In the genomic region with DNA sequence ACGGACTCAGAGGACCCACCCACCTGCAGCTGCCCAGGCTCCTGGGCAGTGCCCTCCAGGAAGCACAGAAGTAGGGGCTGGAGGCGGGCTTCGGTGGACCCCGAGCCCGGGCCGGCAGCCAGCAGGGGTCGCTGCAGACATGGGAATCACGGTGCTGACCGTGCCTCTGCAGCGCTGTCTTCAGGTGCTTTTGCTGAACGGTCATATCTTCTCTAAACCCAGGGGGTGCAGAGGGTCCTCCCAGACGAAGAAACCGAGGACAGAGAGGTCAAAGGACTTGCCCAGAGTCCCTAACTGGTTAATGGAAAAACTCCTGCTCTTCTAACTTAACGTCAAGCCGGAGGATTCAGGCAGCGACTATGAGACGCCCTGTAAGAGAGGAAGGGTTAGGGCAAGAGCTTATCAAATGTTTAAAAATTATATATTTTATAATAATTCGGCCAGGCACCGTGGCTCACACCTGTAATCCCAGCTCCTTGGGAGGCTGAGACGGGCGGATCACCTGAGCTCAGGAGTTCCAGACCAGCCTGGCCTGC, we compare ENCODE assay signal across 8 cellular contexts. TPM values are rescaled to one million over a fixed set of nuclear protein-coding genes. Genes with fewer than 3 reads are reported as not detected.
DNase-seq lines count a peak whose midpoint lies in the region; ATAC-seq, FAIRE-seq and TF ChIP-seq lines count a peak whose summit lies in the region.

No MANE protein-coding gene starts in this region.

- intact Hi-C loops in lower lobe of right lung (cut with DNase I): no loop called here
- intact Hi-C loops in breast epithelium (cut with DNase I; ENCODE audit: low total_unique reads): no loop called here

- H3K27ac Mint-ChIP-seq in T-helper 2 cell treated with Interferon-gamma antibody and Interleukin-4, amounts not matched to agents 5 μg/mL and 100 μg/mL, for 36 hours: no peak overlapping the region

- TF ChIP-seq CTCF in astrocyte of the cerebellum (IDR thresholded peaks at IDR 0.05; ENCODE audit: low read depth, low read length, missing control alignments) (peak; percentile 63), lower lobe of right lung (IDR thresholded peaks at IDR 0.05) (peak; percentile 77), breast epithelium (IDR thresholded peaks at IDR 0.05) (no peak)

- DNase-seq in GM12891 (ENCODE audit: insufficient read length, low spot score) (peak; percentile 59), astrocyte of the cerebellum (ENCODE audit: low read depth) (no peak), lower lobe of right lung (peak; percentile 67), breast epithelium (ENCODE audit: low spot score in 2 of 2) (no peak), NCI-H510A treated with DMSO at 0.1 percent for 48 hours (lab: John Stamatoyannopoulos, UW) (no peak)
- DNase-seq in T-helper 2 cell treated with Interferon-gamma antibody and Interleukin-4, amounts not matched to agents 5 μg/mL and 100 μg/mL, for 36 hours (ENCODE audit: low spot score): peak; percentile 41
- peak; percentile 13 to 35 for DNase-seq in stimulated activated CD8-positive, alpha-beta memory T cell treated with anti-CD3 and anti-CD28 coated beads, Interleukin-7, amount 100 ng/mL, for 4 hours (ENCODE audit: low read depth in 2 of 2)

- peaks cover 8% of the 10 kb centered on the region for H3K27me3 Mint-ChIP-seq in T-helper 2 cell treated with Interferon-gamma antibody and Interleukin-4, amounts not matched to agents 5 μg/mL and 100 μg/mL, for 36 hours (ENCODE audit: low read depth)

- H3K27ac ChIP-seq in lower lobe of right lung (no peak overlapping the region), breast epithelium (no peak overlapping the region)

- TF ChIP-seq POLR2A in GM12891 (IDR thresholded peaks at IDR 0.05; ENCODE audit: low read depth, low read length) (no peak), breast epithelium (IDR thresholded peaks at IDR 0.05) (no peak)

- ATAC-seq in HG02973 (IDR thresholded peaks at IDR 0.05; ENCODE audit: unreplicated experiment): peak; percentile 88
- peak; percentile 66 to 71 for ATAC-seq in lower lobe of right lung

- in situ Hi-C loops in astrocyte of the cerebellum (cut with HindIII; ENCODE audit: low sequenced_read_pairs): no loop called here

- H3K36me3 ChIP-seq in lower lobe of right lung (no peaks in the 10 kb centered on the region), breast epithelium (no peaks in the 10 kb centered on the region)

- H3K9me3 ChIP-seq in lower lobe of right lung (no peaks in the 10 kb centered on the region), breast epithelium (no peaks in the 10 kb centered on the region)

- no peak overlapping the region for H3K4me3 Mint-ChIP-seq in T-helper 2 cell treated with Interferon-gamma antibody and Interleukin-4, amounts not matched to agents 5 μg/mL and 100 μg/mL, for 36 hours

- no peaks in the 10 kb centered on the region for H3K9me3 Mint-ChIP-seq in T-helper 2 cell treated with Interferon-gamma antibody and Interleukin-4, amounts not matched to agents 5 μg/mL and 100 μg/mL, for 36 hours

- H3K4me1 Mint-ChIP-seq in T-helper 2 cell treated with Interferon-gamma antibody and Interleukin-4, amounts not matched to agents 5 μg/mL and 100 μg/mL, for 36 hours (ENCODE audit: low read depth): peaks cover 4% of the 10 kb centered on the region

- H3K27me3 ChIP-seq in lower lobe of right lung (ENCODE audit: low read depth) (no peaks in the 10 kb centered on the region), breast epithelium (no peaks in the 10 kb centered on the region)

- no peaks in the 10 kb centered on the region for H3K36me3 Mint-ChIP-seq in T-helper 2 cell treated with Interferon-gamma antibody and Interleukin-4, amounts not matched to agents 5 μg/mL and 100 μg/mL, for 36 hours (ENCODE audit: low read depth)

- H3K4me3 ChIP-seq in astrocyte of the cerebellum (ENCODE audit: low read depth, low read length) (no peak overlapping the region), lower lobe of right lung (no peak overlapping the region), breast epithelium (peak overlapping the region in 1 of 3 donors; percentile 25)

- FAIRE-seq in GM12891 (lab: Jason Lieb, UNC): peak; percentile 94

- H3K4me1 ChIP-seq in lower lobe of right lung: no peaks in the 10 kb centered on the region
- H3K4me1 ChIP-seq in breast epithelium: no peaks in the 10 kb centered on the region

TF ChIP-seq in GM12891, 5 proteins besides CTCF, POLR2A, EP300 and RAD21:
- TF ChIP-seq POLR2AphosphoS5 (IDR thresholded peaks at IDR 0.05; ENCODE audit: low read depth, low read length) (no peak), PAX5 (IDR thresholded peaks at IDR 0.05; ENCODE audit: insufficient read depth, low read length, severe bottlenecking) (no peak), TAF1 (IDR thresholded peaks at IDR 0.05; ENCODE audit: low read depth, low read length) (no peak), SPI1 (IDR thresholded peaks at IDR 0.05; ENCODE audit: low read depth, low read length) (no peak), POU2F2 (IDR thresholded peaks at IDR 0.05; ENCODE audit: low read depth, low read length) (no peak)

RNA-seq across cellular contexts. Expression of gene LEFTY2, which starts 21.5 kb away (rescaled TPM):
- not detected for polyA plus RNA-seq in GM12891 (2012; ENCODE audit: low read depth, missing spikeins)
- total RNA-seq in lower lobe of right lung (1.2 TPM), breast epithelium (under 1 TPM in 2 of 3 donors, not detected in 1; 0.88 to 0.96 TPM)

RNA-seq across cellular contexts. Expression of gene SDE2, which starts 36.6 kb away (rescaled TPM):
- 4.6 TPM for polyA plus RNA-seq in GM12891 (2012; ENCODE audit: low read depth, missing spikeins)
- 18.4 TPM for total RNA-seq in lower lobe of right lung
- 10 to 100 TPM; 17.6 to 25.3 (median 22.0) TPM for total RNA-seq in breast epithelium

RNA-seq across cellular contexts. Expression of gene PYCR2, which starts 38.5 kb away (rescaled TPM):
- polyA plus RNA-seq in GM12891 (2012; ENCODE audit: low read depth, missing spikeins): 74.3 TPM
- total RNA-seq in lower lobe of right lung (73.2 TPM), breast epithelium (10 to 100 TPM; 40.2 to 49.3 (median 47.9) TPM)

Comparison
In these comparisons a context has a peak if more than half of its experiments do, and no peak if none do; other contexts are left out.
1. DNase-seq: peak in GM12891 (single experiment), T-helper 2 cell treated with Interferon-gamma antibody and Interleukin-4, amounts not matched to agents 5 μg/mL and 100 μg/mL, for 36 hours (single experiment), lower lobe of right lung (single experiment) and stimulated activated CD8-positive, alpha-beta memory T cell treated with anti-CD3 and anti-CD28 coated beads, Interleukin-7, amount 100 ng/mL, for 4 hours (2 of 2); none in astrocyte of the cerebellum (single experiment), breast epithelium (0 of 2) and NCI-H510A treated with DMSO at 0.1 percent for 48 hours (single experiment).
2. CTCF ChIP-seq: peak in astrocyte of the cerebellum (single experiment) and lower lobe of right lung (single experiment); none in breast epithelium (0 of 3).